In genomic region chr1:156126043-156126700, GRCh38 we compare ENCODE assay signal across 1 cellular context.
A peak's percentile ranks its signal among the peaks of the same experiment; 100 is the strongest.
TF ChIP-seq lines count a peak whose summit lies in the region.

No MANE protein-coding gene starts in this region.

TF ChIP-seq in HEK293, 187 proteins besides CTCF, POLR2A, EP300 and RAD21 (continued from another document):
- TF ChIP-seq ZNF416 (tag by site-specific recombination; IDR thresholded peaks at IDR 0.05) (no peak), ZNF621 (tag by site-specific recombination; IDR thresholded peaks at IDR 0.05) (no peak), FEZF1 (tag by site-specific recombination; IDR thresholded peaks at IDR 0.05) (no peak), ZNF132 (tag by site-specific recombination; IDR thresholded peaks at IDR 0.05; ENCODE audit: borderline replicate concordance) (no peak), ZBTB8A (tag by site-specific recombination; IDR thresholded peaks at IDR 0.05) (peak; percentile 89), ZNF174 (tag by site-specific recombination; IDR thresholded peaks at IDR 0.05) (no peak), ZNF610 (tag by site-specific recombination; IDR thresholded peaks at IDR 0.05; ENCODE audit: borderline replicate concordance) (no peak), ZNF155 (tag by site-specific recombination; IDR thresholded peaks at IDR 0.05) (no peak), ZNF549 (tag by site-specific recombination; IDR thresholded peaks at IDR 0.05) (no peak), SCRT2 (tag by site-specific recombination; IDR thresholded peaks at IDR 0.05) (peak; percentile 90)
- TF ChIP-seq, protein P1, sequence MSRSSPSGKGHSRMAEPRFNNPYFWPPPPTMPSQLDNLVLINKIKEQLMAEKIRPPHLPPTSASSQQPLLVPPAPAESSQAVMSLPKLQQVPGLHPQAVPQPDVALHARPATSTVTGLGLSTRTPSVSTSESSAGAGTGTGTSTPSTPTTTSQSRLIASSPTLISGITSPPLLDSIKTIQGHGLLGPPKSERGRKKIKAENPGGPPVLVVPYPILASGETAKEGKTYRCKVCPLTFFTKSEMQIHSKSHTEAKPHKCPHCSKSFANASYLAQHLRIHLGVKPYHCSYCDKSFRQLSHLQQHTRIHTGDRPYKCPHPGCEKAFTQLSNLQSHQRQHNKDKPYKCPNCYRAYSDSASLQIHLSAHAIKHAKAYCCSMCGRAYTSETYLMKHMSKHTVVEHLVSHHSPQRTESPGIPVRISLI (tag by site-specific recombination; IDR thresholded peaks at IDR 0.05), result no peak
TF ChIP-seq in HEK293: peak in this region for 36.
